ENCODE assay signal across 21 cellular contexts in the genomic region with DNA sequence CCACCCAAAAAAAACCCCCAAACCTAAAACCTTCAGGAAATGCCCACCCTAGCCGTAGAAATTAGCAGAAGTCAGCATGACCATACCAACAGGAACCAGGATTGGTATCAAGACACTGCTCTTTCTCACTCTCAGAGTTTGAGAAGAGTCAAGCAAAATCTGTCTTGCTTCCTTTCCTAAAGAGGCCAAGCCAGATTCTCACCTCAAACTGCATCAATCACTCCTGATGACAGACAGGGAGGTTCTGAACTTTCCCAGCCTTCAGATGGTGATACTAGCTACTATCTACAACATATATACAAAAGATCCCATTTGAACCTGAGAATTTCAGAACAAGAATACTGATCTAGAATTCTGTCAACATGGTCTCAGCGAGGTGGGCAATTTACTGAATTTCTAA. TPM values are rescaled to one million over a fixed set of nuclear protein-coding genes. Genes with fewer than 3 reads are reported as not detected.
DNase-seq lines count a peak whose midpoint lies in the region; ATAC-seq, FAIRE-seq and TF ChIP-seq lines count a peak whose summit lies in the region.
"Had no signal": no experiment of that assay in that cellular context is flagged by ENCODE, and none has a peak within 500 bp of the region (broad histone marks: within the 10 kb centered on the region; RNA-seq: fewer than 3 reads in every experiment).

No MANE protein-coding gene starts in this region.

- H3K23ac ChIP-seq in mesenchymal stem cell (ENCODE audit: low read length in 2 of 2) (no peak overlapping the region), neuronal stem cell (ENCODE audit: low read depth, low read length, poor library complexity) (no peak overlapping the region)

- CTCF ChIA-PET in CD8-positive, alpha-beta memory T cell (lab: Charles Lee) = interaction anchor here (1.0 kb wide), 1 partner anchor 19 kb away, joined by 4 read pairs; no protein-coding TSS in a partner anchor
- CTCF ChIA-PET in GM12878 (lab: Yijun Ruan, JAX) = interaction anchor here (9.9 kb wide), 1 partner anchor 19 kb away, joined by 92 read pairs; no protein-coding TSS in a partner anchor

- H3K9me3 Mint-ChIP-seq in activated T-cell treated with anti-CD3 and anti-CD28 coated beads, Interleukin-2, amount 50 U/mL, for 24 hours = no peaks in the 10 kb centered on the region
- no peaks in the 10 kb centered on the region for H3K9me3 Mint-ChIP-seq in CD8-positive, alpha-beta memory T cell
- H3K9me3 Mint-ChIP-seq: CD4-positive, alpha-beta T cell had no signal

- H3K4me3 Mint-ChIP-seq in activated T-cell treated with anti-CD3 and anti-CD28 coated beads, Interleukin-2, amount 50 U/mL, for 24 hours = no peak overlapping the region
- H3K4me3 Mint-ChIP-seq in CD8-positive, alpha-beta memory T cell = no peak overlapping the region
- H3K4me3 Mint-ChIP-seq: B cell; CD4-positive, alpha-beta T cell had no signal

- H2BK120ac ChIP-seq in mesenchymal stem cell (ENCODE audit: low read depth, low read length) (no peak overlapping the region), neuronal stem cell (ENCODE audit: low read depth, low read length) (no peak overlapping the region)

- H3K27ac ChIP-seq in CD8-positive, alpha-beta memory T cell (ENCODE audit: low read depth, low read length) = no peak overlapping the region
- H3K27ac ChIP-seq in GM12878 (ENCODE audit: control insufficient read depth, insufficient read depth) = no peak overlapping the region
- no peak overlapping the region for H3K27ac ChIP-seq in mesenchymal stem cell (ENCODE audit: low read length, poor library complexity, severe bottlenecking)
- H3K27ac ChIP-seq in dorsolateral prefrontal cortex = no peak overlapping the region
- no peak overlapping the region for H3K27ac ChIP-seq in neuronal stem cell (replicated peaks; ENCODE audit: low read length)
- H3K27ac ChIP-seq: Peyer's patch had no signal

- DNase-seq in activated T-cell treated with anti-CD3 and anti-CD28 coated beads, Interleukin-2, amount 50 U/mL, for 24 hours = no peak
- DNase-seq in activated T-cell treated with anti-CD3 and anti-CD28 coated beads for 4 hours = no peak
- no peak for DNase-seq in CD8-positive, alpha-beta memory T cell
- DNase-seq in GM12878 (ENCODE audit: low read depth, low spot score) = no peak
- DNase-seq in mesenchymal stem cell = no peak
- no peak for DNase-seq in dorsolateral prefrontal cortex
- no peak for DNase-seq in neuronal stem cell (ENCODE audit: low spot score)
- DNase-seq in H54 (ENCODE audit: insufficient read length, low spot score) = no peak
- DNase-seq: CD4-positive, alpha-beta T cell; DMS153; EL; NCI-H1092 treated with DMSO at 0.1 percent for 48 hours; NCI-H146; NCI-H2029 treated with DMSO at 0.1 percent for 48 hours; NCI-H2171; Peyer's patch had no signal

- TF ChIP-seq EP300 in GM12878 (IDR thresholded peaks at IDR 0.05; ENCODE audit: borderline replicate concordance in 1 of 2, control insufficient read depth in 1 of 2, low read depth in 2 of 2, low read length in 2 of 2) = no peak

- peaks cover 90% of the 10 kb centered on the region for H3K36me3 Mint-ChIP-seq in activated T-cell treated with anti-CD3 and anti-CD28 coated beads, Interleukin-2, amount 50 U/mL, for 24 hours (ENCODE audit: low read depth)
- H3K36me3 Mint-ChIP-seq in CD8-positive, alpha-beta memory T cell = peaks cover 0 to 84% (median 25%) of the 10 kb centered on the region in 3 donors

- no peaks in the 10 kb centered on the region for H3K27me3 Mint-ChIP-seq in activated T-cell treated with anti-CD3 and anti-CD28 coated beads, Interleukin-2, amount 50 U/mL, for 24 hours
- H3K27me3 Mint-ChIP-seq in CD8-positive, alpha-beta memory T cell = no peaks in the 10 kb centered on the region
- H3K27me3 Mint-ChIP-seq: B cell; CD4-positive, alpha-beta T cell had no signal

- no peak overlapping the region for H2BK5ac ChIP-seq in mesenchymal stem cell (ENCODE audit: low read depth, low read length, poor library complexity, severe bottlenecking)
- H2BK5ac ChIP-seq in neuronal stem cell (ENCODE audit: low read length) = no peak overlapping the region

- RAD21 ChIA-PET in GM12878 (lab: Charles Lee; ENCODE audit: unreplicated experiment) = no interaction called here

- H3K9ac ChIP-seq in GM12878 (ENCODE audit: control insufficient read depth, insufficient read depth, low read length) (no peak overlapping the region), mesenchymal stem cell (ENCODE audit: low read length) (no peak overlapping the region), neuronal stem cell (ENCODE audit: low read depth, low read length, poor library complexity) (no peak overlapping the region)

- 60% methylated on average over 2 of the region's 2 CpGs for WGBS in GM12878 (ENCODE audit: insufficient coverage, insufficient replicate concordance, low lambda C conversion rate, missing lambda C conversion rate)
- 93% methylated on average over 2 of the region's 2 CpGs for WGBS in mesenchymal stem cell
- no CpG with 5 or more reads among the region's 2 CpGs for WGBS in neuronal stem cell (ENCODE audit: extremely low coverage in 2 of 2, insufficient read length in 2 of 2, insufficient replicate concordance in 1 of 2), 2 donors

- SMC1A ChIA-PET in GM12878 (lab: Charles Lee; ENCODE audit: uncharacterized antibody, unreplicated experiment) = interaction anchor here (0.5 to 1.1 kb wide), 3 partner anchors 9 to 198 kb away, joined by 3 to 4 read pairs (median 3); no protein-coding TSS in a partner anchor

- no peaks in the 10 kb centered on the region for H3K4me1 ChIP-seq in CD8-positive, alpha-beta memory T cell (ENCODE audit: insufficient read depth, low read length)
- H3K4me1 ChIP-seq in GM12878 (ENCODE audit: control insufficient read depth, insufficient read depth, low read length) (no peaks in the 10 kb centered on the region), mesenchymal stem cell (ENCODE audit: control insufficient read depth, insufficient read depth, low read depth, low read length) (peaks cover 6% of the 10 kb centered on the region), neuronal stem cell (ENCODE audit: control insufficient read depth in 2 of 2, insufficient read depth in 1 of 2, low read depth in 1 of 2, low read length in 2 of 2) (peaks cover 0 to 4% of the 10 kb centered on the region in 2 donors)

- TF ChIP-seq CTCF in GM12878 (IDR thresholded peaks at IDR 0.05 in 2 of 3, conservative IDR thresholded peaks at IDR 0.05 in 1 of 3; ENCODE audit: control insufficient read depth in 2 of 3, extremely low read depth in 1 of 3, insufficient read depth in 1 of 3, low read depth in 3 of 3, low read length in 3 of 3) (no peak), dorsolateral prefrontal cortex (IDR thresholded peaks at IDR 0.05 in 54 of 56, conservative IDR thresholded peaks at IDR 0.05 in 2 of 56; ENCODE audit: low read depth in 1 of 56, partially characterized antibody in 56 of 56) (no peak)

- in situ Hi-C loops in GM12878 (cut with MboI) = no loop called here

- no peak for ATAC-seq in GM12878
- ATAC-seq: Right ventricle myocardium inferior had no signal

- H3K4me2 ChIP-seq in GM12878 (ENCODE audit: control insufficient read depth, insufficient read depth) (no peak overlapping the region), mesenchymal stem cell (ENCODE audit: low read length, poor library complexity, severe bottlenecking) (no peak overlapping the region), neuronal stem cell (ENCODE audit: insufficient read depth, low read length, poor library complexity, severe bottlenecking) (no peak overlapping the region)

- H3K18ac ChIP-seq in mesenchymal stem cell (ENCODE audit: low read depth in 1 of 2, low read length in 2 of 2) (no peak overlapping the region), neuronal stem cell (ENCODE audit: low read length) (no peak overlapping the region)

- H3K9me3 ChIP-seq in CD8-positive, alpha-beta memory T cell (ENCODE audit: low read length) = no peaks in the 10 kb centered on the region
- H3K9me3 ChIP-seq in GM12878 (replicated peaks; ENCODE audit: control insufficient read depth, insufficient read depth, low read length) = no peaks in the 10 kb centered on the region
- no peaks in the 10 kb centered on the region for H3K9me3 ChIP-seq in mesenchymal stem cell (ENCODE audit: control insufficient read depth, low read length)
- H3K9me3 ChIP-seq in neuronal stem cell (replicated peaks in 1 of 2; ENCODE audit: control insufficient read depth in 2 of 2, insufficient read depth in 1 of 2, low read depth in 1 of 2, low read length in 2 of 2) = no peaks in the 10 kb centered on the region
- H3K9me3 ChIP-seq: Peyer's patch had no signal

- H3K4ac ChIP-seq in mesenchymal stem cell (ENCODE audit: low read depth in 1 of 2, low read length in 2 of 2) = no peak overlapping the region
- no peak overlapping the region for H3K4ac ChIP-seq in neuronal stem cell (ENCODE audit: low read length)

- TF ChIP-seq POLR2A in GM12878 (IDR thresholded peaks at IDR 0.05; ENCODE audit: low read depth, low read length) (no peak), H54 (IDR thresholded peaks at IDR 0.05; ENCODE audit: low read depth, low read length) (no peak)

- H3K4me3 ChIP-seq in CD8-positive, alpha-beta memory T cell (ENCODE audit: low read length) = no peak overlapping the region
- H3K4me3 ChIP-seq in GM12878 = no peak overlapping the region
- H3K4me3 ChIP-seq in mesenchymal stem cell (ENCODE audit: insufficient read depth in 1 of 2, low read depth in 1 of 2, low read length in 2 of 2) = no peak overlapping the region
- H3K4me3 ChIP-seq in dorsolateral prefrontal cortex = no peak overlapping the region
- H3K4me3 ChIP-seq in neuronal stem cell (ENCODE audit: low read length in 2 of 2) = no peak overlapping the region
- H3K4me3 ChIP-seq: Peyer's patch had no signal

- H3K79me1 ChIP-seq in mesenchymal stem cell (replicated peaks; ENCODE audit: low read length, poor library complexity, severe bottlenecking) (peaks cover 23% of the 10 kb centered on the region), neuronal stem cell (ENCODE audit: low read depth, low read length) (no peaks in the 10 kb centered on the region)

- no peak for TF ChIP-seq RAD21 in GM12878 (IDR thresholded peaks at IDR 0.05; ENCODE audit: insufficient read depth, low read depth, low read length)

- no peaks in the 10 kb centered on the region for H3K27me3 ChIP-seq in CD8-positive, alpha-beta memory T cell (ENCODE audit: insufficient read depth, low read length, poor library complexity, severe bottlenecking)
- no peaks in the 10 kb centered on the region for H3K27me3 ChIP-seq in GM12878 (replicated peaks in 1 of 2; ENCODE audit: control insufficient read depth in 2 of 2, insufficient read depth in 2 of 2, low read length in 1 of 2)
- H3K27me3 ChIP-seq in mesenchymal stem cell (ENCODE audit: control insufficient read depth in 1 of 2, insufficient read depth in 1 of 2, low read length in 2 of 2) = no peaks in the 10 kb centered on the region
- no peaks in the 10 kb centered on the region for H3K27me3 ChIP-seq in dorsolateral prefrontal cortex
- H3K27me3 ChIP-seq in neuronal stem cell (ENCODE audit: control insufficient read depth in 3 of 3, insufficient read depth in 3 of 3, low read depth in 1 of 3, low read length in 3 of 3) = no peaks in the 10 kb centered on the region
- H3K27me3 ChIP-seq: Peyer's patch had no signal

- intact Hi-C loops in GM12878 (cut with micrococcal nuclease; ENCODE audit: unreplicated experiment) (no loop called here), dorsolateral prefrontal cortex (cut with DNase I) (no loop called here)

- H4K20me1 ChIP-seq in GM12878 (ENCODE audit: control insufficient read depth, insufficient read depth) = no peaks in the 10 kb centered on the region

- H2BK15ac ChIP-seq in mesenchymal stem cell (ENCODE audit: low read depth, poor library complexity, severe bottlenecking) (no peak overlapping the region), neuronal stem cell (ENCODE audit: low read length) (no peak overlapping the region)

- H3K79me2 ChIP-seq in GM12878 (ENCODE audit: control insufficient read depth, insufficient read depth, low read length) = no peaks in the 10 kb centered on the region

- no peak overlapping the region for H4K8ac ChIP-seq in mesenchymal stem cell (ENCODE audit: low read length)
- no peak overlapping the region for H4K8ac ChIP-seq in neuronal stem cell (ENCODE audit: low read depth, low read length)

- POLR2A ChIA-PET in CD8-positive, alpha-beta memory T cell (lab: Charles Lee) = interaction anchor here (0.7 kb wide), 1 partner anchor 171 kb away, joined by 3 read pairs; no protein-coding TSS in a partner anchor
- POLR2A ChIA-PET in GM12878 (lab: Charles Lee) = no interaction called here

- H3K36me3 ChIP-seq in CD8-positive, alpha-beta memory T cell (ENCODE audit: insufficient read depth, low read length) = peaks cover 15% of the 10 kb centered on the region
- H3K36me3 ChIP-seq in GM12878 (ENCODE audit: control insufficient read depth in 2 of 2, insufficient read depth in 2 of 2, low read length in 1 of 2) (peaks cover 0 to 12% of the 10 kb centered on the region in 2 experiments), mesenchymal stem cell (ENCODE audit: control insufficient read depth in 1 of 2, insufficient read depth in 2 of 2, low read depth in 1 of 2, low read length in 2 of 2) (peaks cover 6 to 63% of the 10 kb centered on the region in 2 experiments), neuronal stem cell (replicated peaks in 1 of 2; ENCODE audit: control insufficient read depth in 2 of 2, insufficient read depth in 2 of 2, low read length in 2 of 2) (peaks cover under 1 to 48% of the 10 kb centered on the region in 2 donors)

- BruUV-seq in GM12878 (replicated peaks; lab: Mats Ljungman, UMichigan) = no TSS peak

- no peak for FAIRE-seq in GM12878 (lab: Jason Lieb, UNC)
- no peak for FAIRE-seq in H54 (lab: Jason Lieb, UNC)
- FAIRE-seq: GM12892, GM18507, H1 had no signal

- H3K4me1 Mint-ChIP-seq in activated T-cell treated with anti-CD3 and anti-CD28 coated beads, Interleukin-2, amount 50 U/mL, for 24 hours (ENCODE audit: low read depth) = peaks cover 6% of the 10 kb centered on the region
- peaks cover 3 to 13% (median 7%) of the 10 kb centered on the region in 3 donors for H3K4me1 Mint-ChIP-seq in CD8-positive, alpha-beta memory T cell
- H3K4me1 Mint-ChIP-seq: B cell had no signal

- no peak overlapping the region for H2BK12ac ChIP-seq in mesenchymal stem cell (ENCODE audit: low read length in 2 of 2)
- H2BK12ac ChIP-seq in neuronal stem cell (ENCODE audit: low read length) = no peak overlapping the region

- H3K14ac ChIP-seq in mesenchymal stem cell (ENCODE audit: low read length in 2 of 2) = no peak overlapping the region
- no peak overlapping the region for H3K14ac ChIP-seq in neuronal stem cell (ENCODE audit: low read length)

- peak overlapping the region; percentile 58 for H3K27ac Mint-ChIP-seq in activated T-cell treated with anti-CD3 and anti-CD28 coated beads, Interleukin-2, amount 50 U/mL, for 24 hours
- H3K27ac Mint-ChIP-seq in CD8-positive, alpha-beta memory T cell = peak overlapping the region in 5 of 8 donors; percentile 43 to 79 (median 74)
- H3K27ac Mint-ChIP-seq: B cell; CD4-positive, alpha-beta T cell had no signal

- peak overlapping the region; percentile 10 for H2AK5ac ChIP-seq in mesenchymal stem cell (ENCODE audit: low read length, severe bottlenecking)
- H2AK5ac ChIP-seq in neuronal stem cell (ENCODE audit: low read depth, low read length) = no peak overlapping the region

- no peak overlapping the region for H2AFZ ChIP-seq in GM12878 (ENCODE audit: control insufficient read depth, low read depth, low read length)
- H2AFZ ChIP-seq in mesenchymal stem cell (ENCODE audit: low read depth, low read length) = no peak overlapping the region
- no peak overlapping the region for H2AFZ ChIP-seq in neuronal stem cell (ENCODE audit: low read length)

- no peak overlapping the region for H4K91ac ChIP-seq in mesenchymal stem cell (ENCODE audit: low read length)
- no peak overlapping the region for H4K91ac ChIP-seq in neuronal stem cell (ENCODE audit: low read depth, low read length, poor library complexity)

RNA-seq across cellular contexts. Expression of a gene that starts 29.7 kb away (rescaled TPM):
- total RNA-seq in CD8-positive, alpha-beta memory T cell = 10 to 100 TPM; 32.7 to 33.5 TPM
- polyA plus RNA-seq in CD8-positive, alpha-beta memory T cell = 8.7 TPM
- total RNA-seq in GM12878 (2013; cell fraction: nucleolus; rRNA removed) = 95.8 and 133 TPM in 2 replicates
- total RNA-seq in GM12878 (2014; rRNA removed) (13.8 and 18.1 TPM in 2 replicates), GM12878 (2014; rRNA removed; fragmentation: Illumina TruSeq; extraction: Trizol) (16.3 and 17.4 TPM in 2 replicates), GM12878 (2021) (15.8 and 17.1 TPM in 2 replicates), dorsolateral prefrontal cortex (10 to 100 TPM; 28.1 to 61.0 (median 42.1) TPM)
- 8.9 TPM for polyA plus RNA-seq in GM12878 (2011; ENCODE audit: low read depth)
- polyA plus RNA-seq in GM12878 (2011; rRNA removed) (27.2 and 27.6 TPM in 2 replicates), GM12878 (2014; fragmentation: Illumina TruSeq; extraction: Trizol) (14.3 and 20.7 TPM in 2 replicates), GM12878 (2014; fragmentation: Nextera tagmentation; extraction: Ambion mirVana) (1 to 10 TPM; 3.6 to 4.0 TPM), GM12878 (2014; rRNA removed) (12.2 and 14.4 TPM in 2 replicates), GM12878 (2016; fragmentation: Nextera tagmentation; extraction: Ambion mirVana) (10 to 100 TPM; 11.3 to 13.1 TPM)
- polyA plus RNA-seq in GM12878 (2011; cell fraction: cytosol; rRNA removed) = 12.7 and 15.6 TPM in 2 replicates
- 105 and 122 TPM in 2 replicates for polyA plus RNA-seq in GM12878 (2011; cell fraction: nucleus; rRNA removed)
- polyA plus RNA-seq in GM12878 (2012) = 9.5 and 12.9 TPM in 2 replicates
- 22.3 and 25.7 TPM in 2 replicates for polyA minus RNA-seq in GM12878 (2011; rRNA and poly(A)+ RNA removed)
- polyA minus RNA-seq in GM12878 (2011; cell fraction: cytosol; rRNA and poly(A)+ RNA removed) = 4.5 and 5.3 TPM in 2 replicates
- 56.3 and 72.3 TPM in 2 replicates for polyA minus RNA-seq in GM12878 (2011; cell fraction: nucleus; rRNA and poly(A)+ RNA removed)
- 13.9 TPM for polyA plus RNA-seq in mesenchymal stem cell (2013, experiment 1 of 2)
- polyA plus RNA-seq in mesenchymal stem cell (2013, experiment 2 of 2) = 12.1 TPM
- polyA plus RNA-seq in neuronal stem cell (2013, experiment 1 of 2) = 15.5 TPM
- polyA plus RNA-seq in neuronal stem cell (2013, experiment 2 of 2) = 14.2 TPM
